25 cellular contexts compared by ENCODE assay signal in the genomic region with DNA sequence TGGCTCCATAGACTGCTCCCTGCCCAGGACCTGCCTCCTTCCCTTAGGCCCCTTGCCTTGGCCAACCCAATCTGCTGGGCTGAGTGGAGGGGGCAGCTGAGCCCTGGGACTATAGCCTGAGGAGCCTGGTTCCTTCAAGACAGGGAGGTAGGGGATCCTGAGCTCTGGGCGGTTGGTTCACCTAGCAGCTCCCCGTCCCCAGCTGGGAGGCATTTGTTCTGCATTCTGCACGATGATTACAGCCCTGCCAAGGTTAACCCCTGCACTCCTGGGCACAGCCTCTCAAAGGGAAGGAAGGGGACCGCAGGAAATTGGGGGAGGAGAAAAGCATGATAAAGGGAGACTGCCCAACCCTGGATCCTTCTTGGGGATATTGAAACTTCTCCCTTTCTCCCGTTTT. TPM values are rescaled to one million over a fixed set of nuclear protein-coding genes. Genes with fewer than 3 reads are reported as not detected.
DNase-seq lines count a peak whose midpoint lies in the region; ATAC-seq, FAIRE-seq and TF ChIP-seq lines count a peak whose summit lies in the region.
"Had no signal": no experiment of that assay in that cellular context is flagged by ENCODE, and none has a peak within 500 bp of the region (broad histone marks: within the 10 kb centered on the region; RNA-seq: fewer than 3 reads in every experiment).

No MANE protein-coding gene starts in this region.

- peaks cover 47% of the 10 kb centered on the region for H3K4me1 Mint-ChIP-seq in WTC11
- H3K4me1 Mint-ChIP-seq in memory B cell = peaks cover 9% of the 10 kb centered on the region

- CTCF ChIA-PET in WTC11 (lab: Charles Lee) = interaction anchor here (0.7 to 20.7 kb wide), 6 partner anchors 10 to 706 kb away, joined by 3 to 728 read pairs (median 8); no protein-coding TSS in a partner anchor

- H3K9me3 Mint-ChIP-seq in WTC11 (no peaks in the 10 kb centered on the region), memory B cell (no peaks in the 10 kb centered on the region)

- no peak for TF ChIP-seq CTCF in WTC11 (IDR thresholded peaks at IDR 0.05)
- no peak for TF ChIP-seq CTCF in D721Med (IDR thresholded peaks at IDR 0.05; ENCODE audit: insufficient read depth, missing control alignments)

- H3K27ac Mint-ChIP-seq in WTC11 (no peak overlapping the region), memory B cell (no peak overlapping the region)

- no peaks in the 10 kb centered on the region for H3K36me3 ChIP-seq in skeletal muscle tissue (ENCODE audit: control insufficient read depth in 3 of 3, insufficient read depth in 3 of 3, low read length in 3 of 3)
- H3K36me3 ChIP-seq: ascending aorta, colonic mucosa, suprapubic skin had no signal

- peaks cover 23 to 34% (median 30%) of the 10 kb centered on the region in 3 donors for H3K4me1 ChIP-seq in skeletal muscle tissue (ENCODE audit: control insufficient read depth in 3 of 3, insufficient read depth in 3 of 3, low read length in 3 of 3)
- H3K4me1 ChIP-seq: colonic mucosa had no signal

- no peaks in the 10 kb centered on the region for H3K36me3 Mint-ChIP-seq in WTC11
- no peaks in the 10 kb centered on the region for H3K36me3 Mint-ChIP-seq in memory B cell

- peak; percentile 23 for ATAC-seq in WTC11
- ATAC-seq in memory B cell (ENCODE audit: low read depth) = peak; percentile 20
- no peak for ATAC-seq in GM19452 (IDR thresholded peaks at IDR 0.05; ENCODE audit: unreplicated experiment)
- ATAC-seq: GM12878 had no signal

- H3K9me3 ChIP-seq in skeletal muscle tissue (ENCODE audit: control insufficient read depth in 3 of 3, low read length in 3 of 3) = no peaks in the 10 kb centered on the region
- H3K9me3 ChIP-seq: ascending aorta, colonic mucosa, suprapubic skin had no signal

- H3K27ac ChIP-seq in skeletal muscle tissue (ENCODE audit: low read depth, low read length) = peak overlapping the region; percentile 44
- H3K27ac ChIP-seq: ascending aorta, colonic mucosa, RWPE1, suprapubic skin had no signal

- H3K4me3 ChIP-seq in skeletal muscle tissue (ENCODE audit: low read length in 3 of 3) = no peak overlapping the region
- H3K4me3 ChIP-seq: ascending aorta, colonic mucosa, GM12878, suprapubic skin had no signal

- FAIRE-seq in D721Med (lab: Jason Lieb, UNC) = no peak
- FAIRE-seq: endometrium, GM12878 had no signal

- POLR2A ChIA-PET in WTC11 (lab: Charles Lee) = interaction anchor here (3.1 kb wide), 1 partner anchor 11 kb away, joined by 14 read pairs; no protein-coding TSS in a partner anchor

- H3K27me3 ChIP-seq in skeletal muscle tissue (ENCODE audit: control insufficient read depth in 3 of 3, insufficient read depth in 3 of 3, low read length in 3 of 3) = peaks cover 12 to 35% (median 29%) of the 10 kb centered on the region in 3 donors
- H3K27me3 ChIP-seq: ascending aorta, colonic mucosa, suprapubic skin had no signal

- no peak overlapping the region for H3K4me3 Mint-ChIP-seq in WTC11
- no peak overlapping the region for H3K4me3 Mint-ChIP-seq in memory B cell

- peaks cover 54% of the 10 kb centered on the region for H3K27me3 Mint-ChIP-seq in WTC11 (ENCODE audit: low read depth)
- H3K27me3 Mint-ChIP-seq in memory B cell = peaks cover 21% of the 10 kb centered on the region

- no peak overlapping the region for H3K9ac ChIP-seq in skeletal muscle tissue (ENCODE audit: low read depth in 1 of 3, low read length in 3 of 3)

- DNase-seq in NCI-H2227 (lab: John Stamatoyannopoulos, UW; ENCODE audit: unreplicated experiment) (peak; percentile 24), NCI-H2227 treated with DMSO at 0.1 percent for 48 hours (lab: John Stamatoyannopoulos, UW) (no peak), WTC11 (ENCODE audit: low spot score) (no peak), memory B cell (ENCODE audit: low spot score in 2 of 2) (no peak), D721Med (ENCODE audit: insufficient read length, low spot score) (no peak), NCI-H146 treated with DMSO at 0.1 percent for 48 hours (lab: John Stamatoyannopoulos, UW; ENCODE audit: unreplicated experiment) (no peak)
- DNase-seq: 8988T; activated naive CD4-positive, alpha-beta T cell treated with Interleukin-2 at 50 U/mL for 16 hours; colonic mucosa; DMS 273 treated with DMSO at 0.1 percent for 48 hours; GF-D8; NCI-H345; NK-92 treated with Interleukin-12 subunit alpha and Interleukin-12 subunit beta, amount 100 ng/mL, for 24 hours; posterior cingulate gyrus; stimulated activated CD8-positive, alpha-beta memory T cell treated with anti-CD3 and anti-CD28 coated beads, Interleukin-4, amount 100 ng/mL, for 48 hours; SW 1271 had no signal

TF ChIP-seq in WTC11, 78 proteins besides CTCF, POLR2A, EP300 and RAD21 (continues in another document):
- no peak for TF ChIP-seq JUN (CRISPR knock-in tag; IDR thresholded peaks at IDR 0.05)
- no peak for TF ChIP-seq CREB1 (CRISPR knock-in tag; IDR thresholded peaks at IDR 0.05)
- TF ChIP-seq, protein P1, sequence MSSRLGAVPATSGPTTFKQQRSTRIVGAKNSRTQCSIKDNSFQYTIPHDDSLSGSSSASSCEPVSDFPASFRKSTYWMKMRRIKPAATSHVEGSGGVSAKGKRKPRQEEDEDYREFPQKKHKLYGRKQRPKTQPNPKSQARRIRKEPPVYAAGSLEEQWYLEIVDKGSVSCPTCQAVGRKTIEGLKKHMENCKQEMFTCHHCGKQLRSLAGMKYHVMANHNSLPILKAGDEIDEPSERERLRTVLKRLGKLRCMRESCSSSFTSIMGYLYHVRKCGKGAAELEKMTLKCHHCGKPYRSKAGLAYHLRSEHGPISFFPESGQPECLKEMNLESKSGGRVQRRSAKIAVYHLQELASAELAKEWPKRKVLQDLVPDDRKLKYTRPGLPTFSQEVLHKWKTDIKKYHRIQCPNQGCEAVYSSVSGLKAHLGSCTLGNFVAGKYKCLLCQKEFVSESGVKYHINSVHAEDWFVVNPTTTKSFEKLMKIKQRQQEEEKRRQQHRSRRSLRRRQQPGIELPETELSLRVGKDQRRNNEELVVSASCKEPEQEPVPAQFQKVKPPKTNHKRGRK (CRISPR knock-in tag; IDR thresholded peaks at IDR 0.05; ENCODE audit: borderline replicate concordance) = no peak
- no peak for TF ChIP-seq NR2C2 (CRISPR knock-in tag; IDR thresholded peaks at IDR 0.05)
- TF ChIP-seq, protein P2, sequence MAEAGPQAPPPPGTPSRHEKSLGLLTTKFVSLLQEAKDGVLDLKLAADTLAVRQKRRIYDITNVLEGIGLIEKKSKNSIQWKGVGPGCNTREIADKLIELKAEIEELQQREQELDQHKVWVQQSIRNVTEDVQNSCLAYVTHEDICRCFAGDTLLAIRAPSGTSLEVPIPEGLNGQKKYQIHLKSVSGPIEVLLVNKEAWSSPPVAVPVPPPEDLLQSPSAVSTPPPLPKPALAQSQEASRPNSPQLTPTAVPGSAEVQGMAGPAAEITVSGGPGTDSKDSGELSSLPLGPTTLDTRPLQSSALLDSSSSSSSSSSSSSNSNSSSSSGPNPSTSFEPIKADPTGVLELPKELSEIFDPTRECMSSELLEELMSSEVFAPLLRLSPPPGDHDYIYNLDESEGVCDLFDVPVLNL (CRISPR knock-in tag; IDR thresholded peaks at IDR 0.05; ENCODE audit: borderline replicate concordance, low read depth) = no peak
- TF ChIP-seq ESRRA (CRISPR knock-in tag; IDR thresholded peaks at IDR 0.05; ENCODE audit: borderline replicate concordance) = no peak
- TF ChIP-seq, protein P3, sequence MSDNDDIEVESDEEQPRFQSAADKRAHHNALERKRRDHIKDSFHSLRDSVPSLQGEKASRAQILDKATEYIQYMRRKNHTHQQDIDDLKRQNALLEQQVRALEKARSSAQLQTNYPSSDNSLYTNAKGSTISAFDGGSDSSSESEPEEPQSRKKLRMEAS (CRISPR knock-in tag; IDR thresholded peaks at IDR 0.05) = no peak
- TF ChIP-seq ZNF423 (CRISPR knock-in tag; IDR thresholded peaks at IDR 0.05) = no peak
- TF ChIP-seq HMGXB4 (CRISPR knock-in tag; IDR thresholded peaks at IDR 0.05) = no peak
- no peak for TF ChIP-seq AR (CRISPR knock-in tag; IDR thresholded peaks at IDR 0.05)
- no peak for TF ChIP-seq FOXK1 (CRISPR knock-in tag; IDR thresholded peaks at IDR 0.05)
- TF ChIP-seq FOXP1 (CRISPR knock-in tag; IDR thresholded peaks at IDR 0.05; ENCODE audit: borderline replicate concordance) = no peak

RNA-seq across cellular contexts. Expression of gene CDC42EP1, which starts 3.5 kb away (rescaled TPM):
- 9.6 to 12.7 TPM (median 10.4 TPM) in 3 replicates for total RNA-seq in WTC11 (2021)
- total RNA-seq in skeletal muscle tissue = 6.3 TPM

RNA-seq across cellular contexts. Expression of gene LGALS2, which starts 23.1 kb away (rescaled TPM):
- 0.33 TPM in 1 of 3 replicates, not detected in the others for total RNA-seq in WTC11 (2021)
- not detected for total RNA-seq in skeletal muscle tissue
- total RNA-seq: ascending aorta, fibroblast of villous mesenchyme, HT1080, suprapubic skin had no signal

RNA-seq across cellular contexts. Expression of gene CARD10, which starts 37.5 kb away (rescaled TPM):
- total RNA-seq in WTC11 (2021) (14.6 to 17.5 TPM (median 16.0 TPM) in 3 replicates), skeletal muscle tissue (5.7 TPM)

RNA-seq across cellular contexts. Expression of gene GGA1, which starts 51.9 kb away (rescaled TPM):
- total RNA-seq in WTC11 (2021) = 59.5 to 66.3 TPM (median 61.6 TPM) in 3 replicates
- 15.7 TPM for total RNA-seq in skeletal muscle tissue
